1 cellular context compared by ENCODE assay signal in genomic region chr17:17022011-17022800, GRCh38.
TF ChIP-seq lines count a peak whose summit lies in the region.

No MANE protein-coding gene starts in this region.

TF ChIP-seq in IMR-90, 13 proteins besides CTCF, POLR2A, EP300 and RAD21 (continued from another document):
- TF ChIP-seq ELK1 (IDR thresholded peaks at IDR 0.05; ENCODE audit: borderline replicate concordance, low read depth, low read length) = no peak
- no peak for TF ChIP-seq RCOR1 (IDR thresholded peaks at IDR 0.05; ENCODE audit: insufficient replicate concordance, low read length)
- TF ChIP-seq FOS (IDR thresholded peaks at IDR 0.05; ENCODE audit: low read depth, low read length) = no peak
- no peak for TF ChIP-seq RFX5 (IDR thresholded peaks at IDR 0.05; ENCODE audit: low read depth, low read length)
- no peak for TF ChIP-seq USF2 (IDR thresholded peaks at IDR 0.05; ENCODE audit: low read depth, low read length)
